Comparison of ENCODE assay signal across 10 cellular contexts in the genomic region with DNA sequence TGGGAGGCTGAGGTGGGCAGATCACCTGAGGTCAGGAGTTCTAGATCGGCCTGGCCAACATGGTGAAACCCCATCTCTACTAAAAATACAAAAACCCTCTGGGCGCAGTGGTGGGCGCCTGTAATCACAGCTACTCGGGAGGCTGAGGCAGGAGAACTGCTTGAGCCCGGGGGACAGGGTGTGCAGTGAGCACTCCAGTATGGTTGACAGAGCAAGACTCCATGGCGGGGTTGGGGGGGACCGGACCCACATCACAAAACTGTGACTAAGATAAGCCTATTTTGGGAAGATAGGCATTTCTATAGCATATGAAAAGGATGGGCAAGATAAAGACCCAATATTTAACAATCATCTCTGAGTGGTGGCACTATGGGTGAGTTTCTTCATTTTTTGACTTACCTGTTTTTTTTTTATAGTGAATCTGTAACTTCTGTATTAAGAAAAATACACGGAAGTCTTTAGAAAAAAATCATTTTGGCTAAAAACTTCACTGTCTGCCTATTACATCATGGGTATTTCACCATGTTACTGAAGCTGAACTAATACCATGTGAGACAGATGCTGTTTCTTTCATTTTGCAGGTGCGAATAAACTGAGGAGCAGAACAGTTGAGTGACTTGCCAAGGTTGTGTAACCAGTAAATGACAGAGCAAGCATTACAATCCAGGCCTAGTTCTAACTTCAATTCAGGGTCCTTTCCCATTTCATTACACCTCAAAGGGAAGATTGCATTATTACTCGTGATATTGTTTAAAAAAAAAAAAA. TPM values are rescaled to one million over a fixed set of nuclear protein-coding genes. Genes with fewer than 3 reads are reported as not detected.
DNase-seq lines count a peak whose midpoint lies in the region; ATAC-seq, FAIRE-seq and TF ChIP-seq lines count a peak whose summit lies in the region.
"Had no signal": no experiment of that assay in that cellular context is flagged by ENCODE, and none has a peak within 500 bp of the region (broad histone marks: within the 10 kb centered on the region; RNA-seq: fewer than 3 reads in every experiment).

No MANE protein-coding gene starts in this region.

- CTCF ChIA-PET in endothelial cell of umbilical vein (lab: Charles Lee) = interaction anchor here (0.6 to 4.2 kb wide), 8 partner anchors 12 to 84 kb away, joined by 3 to 41 read pairs (median 4); partner anchors contain the start of gene PTPMT1

- peaks cover 24% of the 10 kb centered on the region for H3K4me1 Mint-ChIP-seq in osteocyte (ENCODE audit: unreplicated experiment)

- no peak for TF ChIP-seq POLR2A in endothelial cell of umbilical vein (IDR thresholded peaks at IDR 0.05; ENCODE audit: low read depth, low read length)

- no peak for DNase-seq in GM12864 (ENCODE audit: low read depth)
- DNase-seq in endothelial cell of umbilical vein (ENCODE audit: low read depth, low spot score) = no peak
- DNase-seq in osteocyte (ENCODE audit: extremely low spot score, unreplicated experiment) = no peak
- no peak for DNase-seq in GM19238 (ENCODE audit: insufficient read length, low spot score)
- DNase-seq in dedifferentiated amniotic fluid mesenchymal stem cell (ENCODE audit: extremely low spot score) = no peak
- DNase-seq: NCI-H1092 treated with DMSO at 0.1 percent for 48 hours had no signal

- H3K27me3 ChIP-seq in OCI-LY1 (ENCODE audit: insufficient read depth, low read length) = no peaks in the 10 kb centered on the region
- H3K27me3 ChIP-seq in endothelial cell of umbilical vein (ENCODE audit: control insufficient read depth in 2 of 2, insufficient read depth in 2 of 2, low read length in 2 of 2) = no peaks in the 10 kb centered on the region
- H3K27me3 ChIP-seq: body of pancreas had no signal

- BruUV-seq in endothelial cell of umbilical vein (replicated peaks; lab: Mats Ljungman, UMichigan) = no TSS peak

- H3K9ac ChIP-seq in OCI-LY1 (ENCODE audit: low read length) = peak overlapping the region; percentile 96; the same call in 1 of the 2 replicates
- H3K9ac ChIP-seq in endothelial cell of umbilical vein (replicated peaks; ENCODE audit: extremely low read depth, insufficient read depth, low read length) = no peak overlapping the region

- peaks cover 67% of the 10 kb centered on the region for H3K79me2 ChIP-seq in OCI-LY1 (ENCODE audit: insufficient read depth, low read length)
- peaks cover 71% of the 10 kb centered on the region for H3K79me2 ChIP-seq in endothelial cell of umbilical vein (ENCODE audit: control insufficient read depth, insufficient read depth, low read length)

- no peaks in the 10 kb centered on the region for H3K9me3 ChIP-seq in OCI-LY1 (ENCODE audit: low read length)
- H3K9me3 ChIP-seq in endothelial cell of umbilical vein (replicated peaks; ENCODE audit: control insufficient read depth, insufficient read depth, low read length) = no peaks in the 10 kb centered on the region
- H3K9me3 ChIP-seq: body of pancreas had no signal

- POLR2A ChIA-PET in endothelial cell of umbilical vein (lab: Charles Lee) = no interaction called here

- H3K36me3 ChIP-seq in OCI-LY1 (ENCODE audit: insufficient read depth, low read length) = peaks cover 12% of the 10 kb centered on the region; the same call in 1 of the 2 replicates
- no peaks in the 10 kb centered on the region for H3K36me3 ChIP-seq in endothelial cell of umbilical vein (ENCODE audit: control insufficient read depth in 2 of 2, extremely low read depth in 1 of 2, insufficient read depth in 2 of 2, low read length in 2 of 2)

- no peaks in the 10 kb centered on the region for H3K9me2 ChIP-seq in OCI-LY1 (ENCODE audit: low read depth, low read length)

- H3K4me2 ChIP-seq in OCI-LY1 (ENCODE audit: low read length) = peak overlapping the region; percentile 77
- H3K4me2 ChIP-seq in endothelial cell of umbilical vein (ENCODE audit: insufficient read depth, low read length) = peak overlapping the region; percentile 59

- no peak for TF ChIP-seq CTCF in GM12864 (IDR thresholded peaks at IDR 0.05; ENCODE audit: low read depth, low read length, missing control alignments)
- no peak for TF ChIP-seq CTCF in OCI-LY1 (IDR thresholded peaks at IDR 0.05; ENCODE audit: low read length)
- no peak for TF ChIP-seq CTCF in endothelial cell of umbilical vein (IDR thresholded peaks at IDR 0.05; ENCODE audit: extremely low read depth in 1 of 2, insufficient read depth in 1 of 2, low read depth in 1 of 2, low read length in 2 of 2)
- TF ChIP-seq CTCF in osteocyte (IDR thresholded peaks at IDR 0.05) = no peak

- H3K4me3 ChIP-seq in GM12864 (ENCODE audit: low read depth, low read length) (peak overlapping the region; percentile 96; the same call in 1 of the 2 replicates), OCI-LY1 (ENCODE audit: low read depth, low read length, poor library complexity, severe bottlenecking) (peak overlapping the region; percentile 97), endothelial cell of umbilical vein (replicated peaks in 1 of 3; ENCODE audit: insufficient read depth in 1 of 3, low read depth in 1 of 3, low read length in 3 of 3) (no peak overlapping the region)
- H3K4me3 ChIP-seq: body of pancreas, lung had no signal

- no peaks in the 10 kb centered on the region for H3K9me3 Mint-ChIP-seq in osteocyte (ENCODE audit: unreplicated experiment)

- no peak for ATAC-seq in GM18858 (IDR thresholded peaks at IDR 0.05; ENCODE audit: unreplicated experiment)
- ATAC-seq: body of pancreas had no signal

- intact Hi-C loops in endothelial cell of umbilical vein (cut with micrococcal nuclease) = loop anchor here (5.0 kb wide), 1 partner anchor 143 kb away; the partner anchor contains the start of gene SLC39A13

- H2AFZ ChIP-seq in OCI-LY1 (ENCODE audit: low read length) (no peak overlapping the region), endothelial cell of umbilical vein (ENCODE audit: low read depth, low read length) (no peak overlapping the region)

- dilution Hi-C loops in endothelial cell of umbilical vein (cut with MboI; ENCODE audit: extremely low pct_ligation_motif_present, low sequenced_read_pairs) = no loop called here

- peak overlapping the region; percentile 71 for H3K27ac ChIP-seq in OCI-LY1 (ENCODE audit: low read depth, low read length, poor library complexity, severe bottlenecking)
- no peak overlapping the region for H3K27ac ChIP-seq in endothelial cell of umbilical vein (ENCODE audit: insufficient read depth, low read depth, low read length)

- H4K20me1 ChIP-seq in OCI-LY1 (ENCODE audit: insufficient read depth, low read length) = no peaks in the 10 kb centered on the region
- peaks cover 8% of the 10 kb centered on the region for H4K20me1 ChIP-seq in endothelial cell of umbilical vein (replicated peaks; ENCODE audit: control insufficient read depth, extremely low read depth, insufficient read depth, low read length)

- H3K9me1 ChIP-seq in endothelial cell of umbilical vein (replicated peaks; ENCODE audit: control insufficient read depth, extremely low read depth, insufficient read depth, low read length) = no peaks in the 10 kb centered on the region

- H3K27me3 Mint-ChIP-seq in osteocyte (ENCODE audit: unreplicated experiment) = no peaks in the 10 kb centered on the region

- peaks cover 8% of the 10 kb centered on the region; the same call in 1 of the 2 replicates for H3F3A ChIP-seq in OCI-LY1 (ENCODE audit: insufficient read depth, low read length)

- FAIRE-seq in endothelial cell of umbilical vein (lab: Jason Lieb, UNC) = peak; percentile 42

- peak overlapping the region; percentile 95 for H3K27ac Mint-ChIP-seq in osteocyte (ENCODE audit: unreplicated experiment)

- peak overlapping the region; percentile 22 for H3K4me3 Mint-ChIP-seq in osteocyte (ENCODE audit: unreplicated experiment)

- peaks cover 5% of the 10 kb centered on the region for H3K36me3 Mint-ChIP-seq in osteocyte (ENCODE audit: unreplicated experiment)

- H3K4me1 ChIP-seq in OCI-LY1 (ENCODE audit: insufficient read depth, low read length, severe bottlenecking) (peaks cover 37% of the 10 kb centered on the region), endothelial cell of umbilical vein (ENCODE audit: control insufficient read depth, extremely low read depth, insufficient read depth, low read length) (peaks cover 9% of the 10 kb centered on the region)

RNA-seq across cellular contexts. Expression of gene CELF1, which starts 2.5 kb away (rescaled TPM):
- total RNA-seq in endothelial cell of umbilical vein (113 and 120 TPM in 2 replicates), osteocyte (88.6 and 100 TPM in 2 replicates)
- 58.9 and 66.3 TPM in 2 replicates for polyA plus RNA-seq in endothelial cell of umbilical vein
- 52.2 and 55.2 TPM in 2 replicates for polyA plus RNA-seq in endothelial cell of umbilical vein (2011; cell fraction: cytosol; rRNA removed)
- polyA plus RNA-seq in endothelial cell of umbilical vein (2011; cell fraction: nucleus; rRNA removed) = 216 and 240 TPM in 2 replicates
- polyA plus RNA-seq in endothelial cell of umbilical vein (2012) = 43.3 and 54.4 TPM in 2 replicates
- polyA minus RNA-seq in endothelial cell of umbilical vein = 176 and 197 TPM in 2 replicates
- polyA minus RNA-seq in endothelial cell of umbilical vein (2011; cell fraction: cytosol; rRNA and poly(A)+ RNA removed) = 103 TPM
- polyA minus RNA-seq in endothelial cell of umbilical vein (2011; cell fraction: nucleus; rRNA and poly(A)+ RNA removed) = 155 and 226 TPM in 2 replicates

RNA-seq across cellular contexts. Expression of gene PTPMT1, which starts 14.9 kb away (rescaled TPM):
- total RNA-seq in endothelial cell of umbilical vein (44.6 and 46.6 TPM in 2 replicates), osteocyte (49.3 and 50.3 TPM in 2 replicates)
- polyA plus RNA-seq in endothelial cell of umbilical vein = 83.1 and 96.9 TPM in 2 replicates
- 70.8 and 74.0 TPM in 2 replicates for polyA plus RNA-seq in endothelial cell of umbilical vein (2011; cell fraction: cytosol; rRNA removed)
- polyA plus RNA-seq in endothelial cell of umbilical vein (2011; cell fraction: nucleus; rRNA removed) = 28.3 and 30.6 TPM in 2 replicates
- polyA plus RNA-seq in endothelial cell of umbilical vein (2012) = 70.0 and 70.7 TPM in 2 replicates
- polyA minus RNA-seq in endothelial cell of umbilical vein = 33.3 and 35.8 TPM in 2 replicates
- polyA minus RNA-seq in endothelial cell of umbilical vein (2011; cell fraction: cytosol; rRNA and poly(A)+ RNA removed) = 57.6 TPM
- polyA minus RNA-seq in endothelial cell of umbilical vein (2011; cell fraction: nucleus; rRNA and poly(A)+ RNA removed) = 14.7 and 16.0 TPM in 2 replicates

RNA-seq across cellular contexts. Expression of gene KBTBD4, which starts 28.3 kb away (rescaled TPM):
- total RNA-seq in endothelial cell of umbilical vein = 16.3 and 16.6 TPM in 2 replicates
- polyA plus RNA-seq in endothelial cell of umbilical vein = 23.2 and 24.9 TPM in 2 replicates
- 20.0 and 21.7 TPM in 2 replicates for polyA plus RNA-seq in endothelial cell of umbilical vein (2011; cell fraction: cytosol; rRNA removed)
- polyA plus RNA-seq in endothelial cell of umbilical vein (2011; cell fraction: nucleus; rRNA removed) = 15.0 and 16.0 TPM in 2 replicates
- polyA plus RNA-seq in endothelial cell of umbilical vein (2012) = 18.9 and 21.3 TPM in 2 replicates
- polyA minus RNA-seq in endothelial cell of umbilical vein = 33.7 and 41.8 TPM in 2 replicates
- polyA minus RNA-seq in endothelial cell of umbilical vein (2011; cell fraction: cytosol; rRNA and poly(A)+ RNA removed) = 19.6 TPM
- polyA minus RNA-seq in endothelial cell of umbilical vein (2011; cell fraction: nucleus; rRNA and poly(A)+ RNA removed) = 6.8 and 9.0 TPM in 2 replicates
- 19.7 and 19.8 TPM in 2 replicates for total RNA-seq in osteocyte

RNA-seq across cellular contexts. Expression of gene NDUFS3, which starts 28.4 kb away (rescaled TPM):
- total RNA-seq in endothelial cell of umbilical vein (91.8 and 99.7 TPM in 2 replicates), osteocyte (102 and 105 TPM in 2 replicates)
- polyA plus RNA-seq in endothelial cell of umbilical vein = 149 and 169 TPM in 2 replicates
- polyA plus RNA-seq in endothelial cell of umbilical vein (2011; cell fraction: cytosol; rRNA removed) = 199 and 224 TPM in 2 replicates
- polyA plus RNA-seq in endothelial cell of umbilical vein (2011; cell fraction: nucleus; rRNA removed) = 146 and 290 TPM in 2 replicates
- 96.0 and 97.4 TPM in 2 replicates for polyA plus RNA-seq in endothelial cell of umbilical vein (2012)
- 73.0 and 94.6 TPM in 2 replicates for polyA minus RNA-seq in endothelial cell of umbilical vein
- 83.6 TPM for polyA minus RNA-seq in endothelial cell of umbilical vein (2011; cell fraction: cytosol; rRNA and poly(A)+ RNA removed)
- 27.6 and 40.7 TPM in 2 replicates for polyA minus RNA-seq in endothelial cell of umbilical vein (2011; cell fraction: nucleus; rRNA and poly(A)+ RNA removed)

RNA-seq across cellular contexts. Expression of gene FAM180B, which starts 36.0 kb away (rescaled TPM):
- total RNA-seq in endothelial cell of umbilical vein = not detected in 2 replicates
- polyA plus RNA-seq in endothelial cell of umbilical vein = not detected in 2 replicates
- 0.05 TPM in 1 of 2 replicates, not detected in the other for polyA plus RNA-seq in endothelial cell of umbilical vein (2011; cell fraction: cytosol; rRNA removed)
- 0.20 and 0.42 TPM in 2 replicates for polyA plus RNA-seq in endothelial cell of umbilical vein (2011; cell fraction: nucleus; rRNA removed)
- polyA plus RNA-seq in endothelial cell of umbilical vein (2012) = not detected in 2 replicates
- polyA minus RNA-seq in endothelial cell of umbilical vein = not detected in 2 replicates
- polyA minus RNA-seq in endothelial cell of umbilical vein (2011; cell fraction: cytosol; rRNA and poly(A)+ RNA removed) = not detected
- 0.29 TPM in 1 of 2 replicates, not detected in the other for polyA minus RNA-seq in endothelial cell of umbilical vein (2011; cell fraction: nucleus; rRNA and poly(A)+ RNA removed)
- 0.32 and 0.52 TPM in 2 replicates for total RNA-seq in osteocyte

Comparison
In these comparisons a context has a peak if more than half of its experiments do, and no peak if none do; other contexts are left out.
1. H3K4me3 ChIP-seq: peak in GM12864 (single experiment) and OCI-LY1 (single experiment); none in endothelial cell of umbilical vein (0 of 3).